Comparison of ENCODE assay signal across 11 cellular contexts in genomic region chr1:152107984-152108898, GRCh38. TPM values are rescaled to one million over a fixed set of nuclear protein-coding genes. Genes with fewer than 3 reads are reported as not detected.
DNase-seq lines count a peak whose midpoint lies in the region; ATAC-seq and TF ChIP-seq lines count a peak whose summit lies in the region.
"Had no signal": no experiment of that assay in that cellular context is flagged by ENCODE, and none has a peak within 500 bp of the region (broad histone marks: within the 10 kb centered on the region; RNA-seq: fewer than 3 reads in every experiment).

No MANE protein-coding gene starts in this region.

- peak overlapping the region; percentile 15 for H3K4me3 Mint-ChIP-seq in T-helper 1 cell treated with Interleukin-12 subunit alpha and Interleukin-12 subunit beta and Interleukin-4 antibody, amounts not matched to agents 30 μg/mL and 1 μg/mL, for 36 hours
- H3K4me3 Mint-ChIP-seq in activated CD8-positive, alpha-beta T cell treated with anti-CD3 and anti-CD28 coated beads for 36 hours, result no peak overlapping the region

- H3K9me3 ChIP-seq in heart left ventricle, result peaks cover 0 to 22% (median 8%) of the 10 kb centered on the region in 12 donors
- H3K9me3 ChIP-seq in spleen, result peaks cover 0 to 22% (median 0%) of the 10 kb centered on the region in 8 donors
- peaks cover 0 to 13% (median 1%) of the 10 kb centered on the region in 4 donors for H3K9me3 ChIP-seq in sigmoid colon

- peaks cover 5% of the 10 kb centered on the region for H3K9me3 Mint-ChIP-seq in T-helper 1 cell treated with Interleukin-12 subunit alpha and Interleukin-12 subunit beta and Interleukin-4 antibody, amounts not matched to agents 30 μg/mL and 1 μg/mL, for 36 hours
- no peaks in the 10 kb centered on the region for H3K9me3 Mint-ChIP-seq in activated CD8-positive, alpha-beta T cell treated with anti-CD3 and anti-CD28 coated beads for 36 hours

- intact Hi-C loops in activated CD8-positive, alpha-beta T cell treated with anti-CD3 and anti-CD28 coated beads for 36 hours (cut with micrococcal nuclease), result no loop called here
- intact Hi-C loops in heart left ventricle (cut with DNase I) (no loop called here), spleen (cut with DNase I; ENCODE audit: low total_unique reads) (no loop called here), sigmoid colon (cut with DNase I) (no loop called here)

- TF ChIP-seq POLR2A in heart left ventricle (IDR thresholded peaks at IDR 0.05), result no peak
- TF ChIP-seq POLR2A in spleen (IDR thresholded peaks at IDR 0.05), result no peak
- no peak for TF ChIP-seq POLR2A in sigmoid colon (IDR thresholded peaks at IDR 0.05)

- H3K4me1 ChIP-seq in heart left ventricle (peaks cover 5 to 49% (median 29%) of the 10 kb centered on the region in 12 donors), spleen (peaks cover 22 to 61% (median 51%) of the 10 kb centered on the region in 6 donors), sigmoid colon (peaks cover 0 to 45% (median 40%) of the 10 kb centered on the region in 4 donors)

- no peak for TF ChIP-seq CTCF in activated CD8-positive, alpha-beta T cell treated with anti-CD3 and anti-CD28 coated beads for 36 hours (IDR thresholded peaks at IDR 0.05)
- peak in 2 of 12 donors; percentile 3 for TF ChIP-seq CTCF in heart left ventricle (IDR thresholded peaks at IDR 0.05)
- TF ChIP-seq CTCF in spleen (IDR thresholded peaks at IDR 0.05 in 8 of 11, conservative IDR thresholded peaks at IDR 0.05 in 3 of 11), result no peak
- TF ChIP-seq CTCF in sigmoid colon (IDR thresholded peaks at IDR 0.05), result no peak

- H3K4me3 ChIP-seq in heart left ventricle (peak overlapping the region in 6 of 12 donors; percentile 14 to 59 (median 40)), spleen (peak overlapping the region in 6 of 8 donors; percentile 9 to 68 (median 34)), sigmoid colon (no peak overlapping the region)
- H3K4me3 ChIP-seq: SJSA1 had no signal

- peaks cover 31% of the 10 kb centered on the region for H3K27me3 Mint-ChIP-seq in T-helper 1 cell treated with Interleukin-12 subunit alpha and Interleukin-12 subunit beta and Interleukin-4 antibody, amounts not matched to agents 30 μg/mL and 1 μg/mL, for 36 hours (ENCODE audit: low read depth)
- H3K27me3 Mint-ChIP-seq in activated CD8-positive, alpha-beta T cell treated with anti-CD3 and anti-CD28 coated beads for 36 hours, result peaks cover 14% of the 10 kb centered on the region
- H3K27me3 Mint-ChIP-seq: brain had no signal

- ATAC-seq in activated CD8-positive, alpha-beta T cell treated with anti-CD3 and anti-CD28 coated beads for 36 hours, result no peak
- peak in 2 of 4 donors; percentile 31 to 38 for ATAC-seq in heart left ventricle
- ATAC-seq in GM19397 (IDR thresholded peaks at IDR 0.05; ENCODE audit: unreplicated experiment), result no peak

- no peaks in the 10 kb centered on the region for H3K36me3 ChIP-seq in heart left ventricle
- no peaks in the 10 kb centered on the region for H3K36me3 ChIP-seq in spleen
- H3K36me3 ChIP-seq in sigmoid colon, result no peaks in the 10 kb centered on the region
- H3K36me3 ChIP-seq: SJSA1 had no signal

- peak overlapping the region in 1 of 12 donors; percentile 57 for H3K27ac ChIP-seq in heart left ventricle
- H3K27ac ChIP-seq in spleen, result no peak overlapping the region
- peak overlapping the region in 1 of 4 donors; percentile 25 for H3K27ac ChIP-seq in sigmoid colon
- H3K27ac ChIP-seq: SJSA1 had no signal

- POLR2A ChIA-PET in activated CD8-positive, alpha-beta T cell treated with anti-CD3 and anti-CD28 coated beads for 36 hours (lab: Charles Lee), result no interaction called here

- H3K4me1 Mint-ChIP-seq in T-helper 1 cell treated with Interleukin-12 subunit alpha and Interleukin-12 subunit beta and Interleukin-4 antibody, amounts not matched to agents 30 μg/mL and 1 μg/mL, for 36 hours (ENCODE audit: low read depth), result peaks cover 10% of the 10 kb centered on the region
- peaks cover 4% of the 10 kb centered on the region for H3K4me1 Mint-ChIP-seq in activated CD8-positive, alpha-beta T cell treated with anti-CD3 and anti-CD28 coated beads for 36 hours (ENCODE audit: low read depth)
- H3K4me1 Mint-ChIP-seq: brain had no signal

- WGBS in heart left ventricle, 4 donors, result 8 to 19% (median 10%) methylated on average over 69 of the region's 69 CpGs
- WGBS in spleen, 5 donors, result 7 to 26% (median 12%) methylated on average over 69 of the region's 69 CpGs
- 7 to 9% methylated on average over 69 of the region's 69 CpGs for WGBS in sigmoid colon, 2 donors

- H3K27me3 ChIP-seq in heart left ventricle (peaks cover 37 to 100% (median 85%) of the 10 kb centered on the region in 9 donors), spleen (replicated peaks in 1 of 7) (peaks cover 0 to 99% (median 86%) of the 10 kb centered on the region in 7 donors), sigmoid colon (peaks cover 47 to 100% (median 76%) of the 10 kb centered on the region in 3 donors)

- H3K36me3 Mint-ChIP-seq in T-helper 1 cell treated with Interleukin-12 subunit alpha and Interleukin-12 subunit beta and Interleukin-4 antibody, amounts not matched to agents 30 μg/mL and 1 μg/mL, for 36 hours (ENCODE audit: low read depth), result peaks cover 6% of the 10 kb centered on the region
- H3K36me3 Mint-ChIP-seq in activated CD8-positive, alpha-beta T cell treated with anti-CD3 and anti-CD28 coated beads for 36 hours (ENCODE audit: low read depth), result peaks cover 4% of the 10 kb centered on the region
- H3K36me3 Mint-ChIP-seq: brain had no signal

- CTCF ChIA-PET in activated CD8-positive, alpha-beta T cell treated with anti-CD3 and anti-CD28 coated beads for 36 hours (lab: Charles Lee), result interaction anchor here (1.3 to 8.9 kb wide), 3 partner anchors 55 to 350 kb away, joined by 4 to 82 read pairs (median 8); no protein-coding TSS in a partner anchor

- no peak for DNase-seq in T-helper 1 cell
- peak; percentile 4 for DNase-seq in activated CD8-positive, alpha-beta T cell treated with anti-CD3 and anti-CD28 coated beads for 36 hours
- peak in 3 of 5 donors; percentile 10 to 54 (median 35) for DNase-seq in heart left ventricle
- no peak for DNase-seq in spleen
- no peak for DNase-seq in sigmoid colon
- DNase-seq in OCI-M2 (lab: John Stamatoyannopoulos, UW; ENCODE audit: unreplicated experiment), result no peak

- TF ChIP-seq EP300 in sigmoid colon (IDR thresholded peaks at IDR 0.05), result no peak

- no peak overlapping the region for H3K27ac Mint-ChIP-seq in T-helper 1 cell treated with Interleukin-12 subunit alpha and Interleukin-12 subunit beta and Interleukin-4 antibody, amounts not matched to agents 30 μg/mL and 1 μg/mL, for 36 hours
- no peak overlapping the region for H3K27ac Mint-ChIP-seq in activated CD8-positive, alpha-beta T cell treated with anti-CD3 and anti-CD28 coated beads for 36 hours
- H3K27ac Mint-ChIP-seq: brain had no signal

RNA-seq across cellular contexts. Expression of gene TCHH, which starts 7.0 kb away (rescaled TPM):
- not detected for total RNA-seq in activated CD8-positive, alpha-beta T cell treated with anti-CD3 and anti-CD28 coated beads for 36 hours
- total RNA-seq in heart left ventricle, result under 1 TPM in 2 of 9 donors, not detected in 7; 0.05 TPM
- polyA plus RNA-seq in heart left ventricle, result under 1 TPM in 1 of 2 donors, not detected in 1; 0.01 TPM
- 1 to 10 TPM; 1.2 to 9.6 (median 4.5) TPM for total RNA-seq in spleen
- polyA plus RNA-seq in spleen, result under 1 TPM; 0.24 to 0.99 (median 0.42) TPM
- under 1 TPM in 3 of 4 donors, not detected in 1; under 0.01 to 0.28 (median 0.16) TPM for total RNA-seq in sigmoid colon
- polyA plus RNA-seq in sigmoid colon, result under 1 TPM in 1 of 3 donors, not detected in 2; 0.10 TPM

RNA-seq across cellular contexts. Expression of gene TCHHL1, which starts 19.4 kb away (rescaled TPM):
- total RNA-seq in activated CD8-positive, alpha-beta T cell treated with anti-CD3 and anti-CD28 coated beads for 36 hours, result not detected
- total RNA-seq in heart left ventricle (not detected), spleen (not detected), sigmoid colon (not detected)
- polyA plus RNA-seq in heart left ventricle (not detected), spleen (not detected), sigmoid colon (not detected)
- total RNA-seq: SJSA1, temporal lobe had no signal

RNA-seq across cellular contexts. Expression of gene RPTN, which starts 50.8 kb away (rescaled TPM):
- not detected for total RNA-seq in activated CD8-positive, alpha-beta T cell treated with anti-CD3 and anti-CD28 coated beads for 36 hours
- total RNA-seq in heart left ventricle (not detected), spleen (not detected), sigmoid colon (not detected)
- polyA plus RNA-seq in heart left ventricle (not detected), spleen (not detected), sigmoid colon (not detected)
- total RNA-seq: SJSA1, temporal lobe had no signal

Comparison
In these comparisons a context has a peak if more than half of its experiments do, and no peak if none do; other contexts are left out.
1. DNase-seq: peak in activated CD8-positive, alpha-beta T cell treated with anti-CD3 and anti-CD28 coated beads for 36 hours (single experiment) and heart left ventricle (3 of 5); none in T-helper 1 cell (0 of 5), spleen (single experiment), sigmoid colon (single experiment) and OCI-M2 (single experiment).
2. H3K4me3 ChIP-seq: peak in spleen (6 of 8); none in sigmoid colon (0 of 4).